Comparison of ENCODE assay signal across 8 cellular contexts in the genomic region with DNA sequence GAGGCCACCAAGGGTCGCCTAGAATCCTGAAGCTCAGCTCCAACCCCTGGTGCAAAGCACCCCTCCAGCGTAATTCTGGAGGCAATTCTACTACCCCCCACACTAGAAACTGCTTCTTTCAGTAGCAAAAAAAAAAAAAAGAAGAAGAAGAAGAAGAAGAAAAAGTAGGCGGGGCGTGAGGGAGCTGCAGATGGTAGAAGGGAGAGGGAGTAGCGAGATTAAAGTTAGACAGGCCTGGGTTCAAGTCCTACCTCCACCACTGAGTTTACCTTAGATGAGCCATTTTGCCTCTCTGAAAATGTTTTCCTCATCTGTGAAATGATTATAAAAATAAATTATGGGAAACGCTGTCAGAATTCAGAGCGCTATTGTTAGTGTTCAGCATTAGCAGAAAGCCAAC. TPM values are rescaled to one million over a fixed set of nuclear protein-coding genes. Genes with fewer than 3 reads are reported as not detected.
A peak's percentile ranks its signal among the peaks of the same experiment; 100 is the strongest.
DNase-seq lines count a peak whose midpoint lies in the region; ATAC-seq and TF ChIP-seq lines count a peak whose summit lies in the region.

No MANE protein-coding gene starts in this region.

- no peak overlapping the region for H3K27ac ChIP-seq in subcutaneous abdominal adipose tissue (ENCODE audit: low read depth, low read length)

- no peak overlapping the region for H3K9ac ChIP-seq in iPS-15b (ENCODE audit: low read depth, low read length)
- peak overlapping the region in 1 of 5 donors; percentile 43 for H3K9ac ChIP-seq in subcutaneous abdominal adipose tissue (ENCODE audit: low read length in 5 of 5)

- no peak for DNase-seq in activated CD8-positive, alpha-beta T cell treated with anti-CD3 and anti-CD28 coated beads for 36 hours
- no peak for DNase-seq in activated CD8-positive, alpha-beta T cell treated with anti-CD3 and anti-CD28 coated beads, Interleukin-2, amount 10 ng/mL, durations not matched to agents 7 days and 5 days
- peak; percentile 82 for DNase-seq in RPMI8226
- DNase-seq in hepatic stellate cell (ENCODE audit: low spot score): no peak
- DNase-seq in activated effector memory CD4-positive, alpha-beta T cell treated with anti-CD3 and anti-CD28 coated beads, Interleukin-2, amount 50 U/mL, for 16 hours: no peak

- H3K9me3 ChIP-seq in iPS-15b (ENCODE audit: control insufficient read depth, insufficient read depth, low read length): no peaks in the 10 kb centered on the region
- H3K9me3 ChIP-seq in subcutaneous abdominal adipose tissue (ENCODE audit: control insufficient read depth in 5 of 5, low read length in 5 of 5): peaks cover 0 to 5% (median 3%) of the 10 kb centered on the region in 5 donors

- H3K4me3 Mint-ChIP-seq in activated CD8-positive, alpha-beta T cell treated with anti-CD3 and anti-CD28 coated beads for 36 hours: peak overlapping the region; percentile 30
- H3K4me3 Mint-ChIP-seq in activated CD8-positive, alpha-beta T cell treated with anti-CD3 and anti-CD28 coated beads, Interleukin-2, amount 10 ng/mL, durations not matched to agents 7 days and 5 days: no peak overlapping the region

- H3K4me1 ChIP-seq in iPS-15b (ENCODE audit: control insufficient read depth, insufficient read depth, low read length) (no peaks in the 10 kb centered on the region), subcutaneous abdominal adipose tissue (ENCODE audit: control insufficient read depth in 5 of 5, insufficient read depth in 5 of 5, low read length in 5 of 5) (peaks cover 9 to 32% (median 12%) of the 10 kb centered on the region in 5 donors)

- TF ChIP-seq CTCF in activated CD8-positive, alpha-beta T cell treated with anti-CD3 and anti-CD28 coated beads for 36 hours (IDR thresholded peaks at IDR 0.05): no peak

- peaks cover 32% of the 10 kb centered on the region for H3K27me3 Mint-ChIP-seq in activated CD8-positive, alpha-beta T cell treated with anti-CD3 and anti-CD28 coated beads for 36 hours
- H3K27me3 Mint-ChIP-seq in activated CD8-positive, alpha-beta T cell treated with anti-CD3 and anti-CD28 coated beads, Interleukin-2, amount 10 ng/mL, durations not matched to agents 7 days and 5 days (ENCODE audit: low read depth): peaks cover 43% of the 10 kb centered on the region

- H3K27ac Mint-ChIP-seq in activated CD8-positive, alpha-beta T cell treated with anti-CD3 and anti-CD28 coated beads for 36 hours: no peak overlapping the region
- H3K27ac Mint-ChIP-seq in activated CD8-positive, alpha-beta T cell treated with anti-CD3 and anti-CD28 coated beads, Interleukin-2, amount 10 ng/mL, durations not matched to agents 7 days and 5 days: no peak overlapping the region

- H3K4me3 ChIP-seq in iPS-15b (ENCODE audit: low read depth, low read length): peak overlapping the region; percentile 56
- H3K4me3 ChIP-seq in subcutaneous abdominal adipose tissue (ENCODE audit: low read depth in 1 of 5, low read length in 5 of 5): peak overlapping the region in 3 of 5 donors; percentile 63 to 75 (median 67)

- POLR2A ChIA-PET in activated CD8-positive, alpha-beta T cell treated with anti-CD3 and anti-CD28 coated beads for 36 hours (lab: Charles Lee): interaction anchor here (1.8 kb wide), 1 partner anchor 9 kb away, joined by 6 read pairs; no protein-coding TSS in a partner anchor
- POLR2A ChIA-PET in activated CD8-positive, alpha-beta T cell treated with anti-CD3 and anti-CD28 coated beads, Interleukin-2, amount 10 ng/mL, durations not matched to agents 7 days and 5 days (lab: Charles Lee): no interaction called here

- H3K27me3 ChIP-seq in iPS-15b (ENCODE audit: control insufficient read depth, insufficient read depth, low read length) (peaks cover 23% of the 10 kb centered on the region), subcutaneous abdominal adipose tissue (ENCODE audit: control insufficient read depth in 5 of 5, insufficient read depth in 4 of 5, low read length in 5 of 5) (peaks cover 0 to 15% (median 0%) of the 10 kb centered on the region in 5 donors)

- H3K36me3 Mint-ChIP-seq in activated CD8-positive, alpha-beta T cell treated with anti-CD3 and anti-CD28 coated beads for 36 hours (ENCODE audit: low read depth): no peaks in the 10 kb centered on the region
- H3K36me3 Mint-ChIP-seq in activated CD8-positive, alpha-beta T cell treated with anti-CD3 and anti-CD28 coated beads, Interleukin-2, amount 10 ng/mL, durations not matched to agents 7 days and 5 days (ENCODE audit: low read depth): no peaks in the 10 kb centered on the region

- CTCF ChIA-PET in activated CD8-positive, alpha-beta T cell treated with anti-CD3 and anti-CD28 coated beads for 36 hours (lab: Charles Lee): no interaction called here
- CTCF ChIA-PET in activated CD8-positive, alpha-beta T cell treated with anti-CD3 and anti-CD28 coated beads, Interleukin-2, amount 10 ng/mL, durations not matched to agents 7 days and 5 days (lab: Charles Lee): no interaction called here

- no peak for ATAC-seq in activated CD8-positive, alpha-beta T cell treated with anti-CD3 and anti-CD28 coated beads for 36 hours
- ATAC-seq in activated CD8-positive, alpha-beta T cell treated with anti-CD3 and anti-CD28 coated beads, Interleukin-2, amount 10 ng/mL, durations not matched to agents 7 days and 5 days: no peak
- no peak for ATAC-seq in GM19351 (IDR thresholded peaks at IDR 0.05; ENCODE audit: unreplicated experiment)

- peaks cover 9% of the 10 kb centered on the region for H3K4me1 Mint-ChIP-seq in activated CD8-positive, alpha-beta T cell treated with anti-CD3 and anti-CD28 coated beads for 36 hours (ENCODE audit: low read depth)
- peaks cover 8% of the 10 kb centered on the region for H3K4me1 Mint-ChIP-seq in activated CD8-positive, alpha-beta T cell treated with anti-CD3 and anti-CD28 coated beads, Interleukin-2, amount 10 ng/mL, durations not matched to agents 7 days and 5 days (ENCODE audit: low read depth)

- H3K9me3 Mint-ChIP-seq in activated CD8-positive, alpha-beta T cell treated with anti-CD3 and anti-CD28 coated beads for 36 hours: no peaks in the 10 kb centered on the region
- H3K9me3 Mint-ChIP-seq in activated CD8-positive, alpha-beta T cell treated with anti-CD3 and anti-CD28 coated beads, Interleukin-2, amount 10 ng/mL, durations not matched to agents 7 days and 5 days (ENCODE audit: insufficient read depth): no peaks in the 10 kb centered on the region

- H3K36me3 ChIP-seq in iPS-15b (ENCODE audit: control insufficient read depth, insufficient read depth, low read length): no peaks in the 10 kb centered on the region
- H3K36me3 ChIP-seq in subcutaneous abdominal adipose tissue (ENCODE audit: control insufficient read depth in 5 of 5, insufficient read depth in 5 of 5, low read length in 5 of 5): no peaks in the 10 kb centered on the region

- intact Hi-C loops in activated CD8-positive, alpha-beta T cell treated with anti-CD3 and anti-CD28 coated beads for 36 hours (cut with micrococcal nuclease): no loop called here

RNA-seq across cellular contexts. Expression of a gene that starts 0.9 kb away (rescaled TPM):
- 1 to 10 TPM; 2.6 to 3.0 TPM for total RNA-seq in activated CD8-positive, alpha-beta T cell treated with anti-CD3 and anti-CD28 coated beads for 36 hours
- 1 to 10 TPM; 2.5 to 3.3 TPM for total RNA-seq in activated CD8-positive, alpha-beta T cell treated with anti-CD3 and anti-CD28 coated beads, Interleukin-2, amount 10 ng/mL, durations not matched to agents 7 days and 5 days
